ENCODE assay signal across 3 cellular contexts in the genomic region with DNA sequence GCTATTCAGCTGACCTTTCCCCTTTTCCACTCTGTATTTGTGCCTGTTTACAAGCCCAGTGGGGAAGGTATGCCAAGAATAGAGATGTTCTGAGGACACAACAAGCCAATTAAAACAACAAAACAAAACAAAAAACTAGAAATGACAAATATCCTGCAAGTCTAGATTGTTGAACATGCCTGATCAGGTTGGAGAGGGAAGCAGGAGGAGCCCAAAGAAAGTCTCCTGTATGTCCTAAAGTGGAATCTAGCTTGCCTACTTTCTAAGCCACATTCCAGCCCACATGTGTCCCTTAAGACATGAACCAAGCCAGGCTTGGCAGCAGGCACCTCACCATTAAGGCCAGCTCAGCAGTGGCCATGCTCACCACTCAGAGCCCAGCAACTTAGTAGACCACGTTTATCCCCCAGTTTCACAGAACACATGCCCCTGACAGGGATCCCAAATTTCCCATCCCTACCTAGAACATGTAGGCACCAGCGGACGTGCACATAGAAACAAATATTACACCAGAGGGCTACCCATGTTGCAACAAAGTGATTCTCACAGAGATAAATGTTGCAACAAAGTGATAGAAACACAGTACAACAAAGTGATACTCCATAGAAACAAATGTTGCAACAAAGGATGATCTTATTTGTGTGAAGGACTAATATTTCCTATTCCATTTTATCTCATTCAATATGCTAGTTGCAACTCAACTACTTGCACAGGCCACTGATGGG.
A peak's percentile ranks its signal among the peaks of the same experiment; 100 is the strongest.
TF ChIP-seq lines count a peak whose summit lies in the region.

No MANE protein-coding gene starts in this region.

TF ChIP-seq in A549, 52 proteins besides CTCF, POLR2A, EP300 and RAD21 (continued from another document):
- TF ChIP-seq FOSL2 (IDR thresholded peaks at IDR 0.05) (no peak), FOSL2 (CRISPR knock-in tag; IDR thresholded peaks at IDR 0.05) (0 out of 2 replicates have a peak, but pooled peaks have one; percentile 7), RCOR1 (IDR thresholded peaks at IDR 0.05; ENCODE audit: low read depth, low read length) (no peak), RNF2 (IDR thresholded peaks at IDR 0.05; ENCODE audit: borderline replicate concordance, low read depth) (no peak), ZNF302 (CRISPR knock-in tag; IDR thresholded peaks at IDR 0.05) (no peak), MAX (IDR thresholded peaks at IDR 0.05) (no peak), HDAC2 (IDR thresholded peaks at IDR 0.05) (no peak), REST (IDR thresholded peaks at IDR 0.05) (no peak), HOXB13 (CRISPR knock-in tag; IDR thresholded peaks at IDR 0.05; ENCODE audit: low read depth) (no peak), CBX8 (IDR thresholded peaks at IDR 0.05) (no peak), CEBPB (IDR thresholded peaks at IDR 0.05) (peak; percentile 43 to 47; a peak in 2 of 4 replicates)
TF ChIP-seq in A549: peak in this region for 2.

TF ChIP-seq in HepG2, 621 proteins besides CTCF, POLR2A, EP300 and RAD21 (continued from another document):
- peak; percentile 24; the same call in 1 of the 2 replicates for TF ChIP-seq CEBPB (IDR thresholded peaks at IDR 0.05; ENCODE audit: borderline replicate concordance, low read depth, low read length)

TF ChIP-seq in GM12891, 5 proteins besides CTCF, POLR2A, EP300 and RAD21:
- TF ChIP-seq POLR2AphosphoS5 (IDR thresholded peaks at IDR 0.05; ENCODE audit: low read depth, low read length): no peak
- no peak for TF ChIP-seq POU2F2 (IDR thresholded peaks at IDR 0.05; ENCODE audit: low read depth, low read length)
- no peak for TF ChIP-seq PAX5 (IDR thresholded peaks at IDR 0.05; ENCODE audit: insufficient read depth, low read length, severe bottlenecking)
- TF ChIP-seq TAF1 (IDR thresholded peaks at IDR 0.05; ENCODE audit: low read depth, low read length): no peak
- no peak for TF ChIP-seq SPI1 (IDR thresholded peaks at IDR 0.05; ENCODE audit: low read depth, low read length)
